Comparison of ENCODE assay signal across 11 cellular contexts in genomic region chr11:20293531-20293930, GRCh38.
"Had no signal": no experiment of that assay in that cellular context is flagged by ENCODE, and none has a peak within 500 bp of the region (broad histone marks: within the 10 kb centered on the region; RNA-seq: fewer than 3 reads in every experiment).

No MANE protein-coding gene starts in this region.

- H3K36me3 ChIP-seq: HAP-1 had no signal

- H3K4me1 ChIP-seq: HAP-1 had no signal

- ATAC-seq: GM23338, HCT116 had no signal

- H3K4me3 ChIP-seq: GM23248, GM23338, HAP-1 had no signal

- FAIRE-seq: H1, H54 had no signal

- H3K4me2 ChIP-seq: GM23338 had no signal

- H3K9ac ChIP-seq: GM23248 had no signal

- DNase-seq: GM23248, GOT3, H7, H9, HCEC 1CT, HFFc6 had no signal

- H3K9me3 ChIP-seq: HAP-1 had no signal

- H3K27ac ChIP-seq: GM23248 had no signal

- H2AFZ ChIP-seq: GM23248, GM23338 had no signal
